Comparison of ENCODE assay signal across 22 cellular contexts in genomic region chr21:44019568-44019958, GRCh38. TPM values are rescaled to one million over a fixed set of nuclear protein-coding genes. Genes with fewer than 3 reads are reported as not detected.
DNase-seq lines count a peak whose midpoint lies in the region; ATAC-seq and TF ChIP-seq lines count a peak whose summit lies in the region.
"Had no signal": no experiment of that assay in that cellular context is flagged by ENCODE, and none has a peak within 500 bp of the region (broad histone marks: within the 10 kb centered on the region; RNA-seq: fewer than 3 reads in every experiment).

No MANE protein-coding gene starts in this region.

- no peaks in the 10 kb centered on the region for H3K36me3 ChIP-seq in MM.1S (replicated peaks; ENCODE audit: insufficient read depth, low read length)
- H3K36me3 ChIP-seq: lower lobe of right lung, spleen, tibial nerve had no signal

- peak overlapping the region; percentile 33 for H3K4me3 Mint-ChIP-seq in T-helper 1 cell treated with Interleukin-12 subunit alpha and Interleukin-12 subunit beta and Interleukin-4 antibody, amounts not matched to agents 30 μg/mL and 1 μg/mL, for 36 hours
- peak overlapping the region; percentile 57 for H3K4me3 Mint-ChIP-seq in CD4-positive, alpha-beta T cell
- H3K4me3 Mint-ChIP-seq in activated T-helper 17 cell treated with anti-CD3 and anti-CD28 coated beads, Interleukin-2, amount 50 U/mL, for 72 hours, result peak overlapping the region; percentile 91
- H3K4me3 Mint-ChIP-seq in naive B cell, result peak overlapping the region in 3 of 8 donors; percentile 6 to 41 (median 15)

- peaks cover 77% of the 10 kb centered on the region for H4K20me1 ChIP-seq in MM.1S (ENCODE audit: insufficient read depth, low read length)

- H3K27ac Mint-ChIP-seq in T-helper 1 cell treated with Interleukin-12 subunit alpha and Interleukin-12 subunit beta and Interleukin-4 antibody, amounts not matched to agents 30 μg/mL and 1 μg/mL, for 36 hours, result no peak overlapping the region
- H3K27ac Mint-ChIP-seq in CD4-positive, alpha-beta T cell, result peak overlapping the region; percentile 81
- peak overlapping the region; percentile 78 for H3K27ac Mint-ChIP-seq in activated T-helper 17 cell treated with anti-CD3 and anti-CD28 coated beads, Interleukin-2, amount 50 U/mL, for 72 hours
- H3K27ac Mint-ChIP-seq in naive B cell, result peak overlapping the region; percentile 28 to 85 (median 59)

- peaks cover 23% of the 10 kb centered on the region for H3K4me1 ChIP-seq in MM.1S (ENCODE audit: low read length)

- no peak overlapping the region for H3K4me2 ChIP-seq in MM.1S (ENCODE audit: low read depth, low read length)
- H3K4me2 ChIP-seq: KMS-11 had no signal

- H3K9me3 Mint-ChIP-seq in T-helper 1 cell treated with Interleukin-12 subunit alpha and Interleukin-12 subunit beta and Interleukin-4 antibody, amounts not matched to agents 30 μg/mL and 1 μg/mL, for 36 hours, result no peaks in the 10 kb centered on the region
- no peaks in the 10 kb centered on the region for H3K9me3 Mint-ChIP-seq in CD4-positive, alpha-beta T cell
- H3K9me3 Mint-ChIP-seq in activated T-helper 17 cell treated with anti-CD3 and anti-CD28 coated beads, Interleukin-2, amount 50 U/mL, for 72 hours, result no peaks in the 10 kb centered on the region
- no peaks in the 10 kb centered on the region for H3K9me3 Mint-ChIP-seq in naive B cell

- no peak overlapping the region for H3K27ac ChIP-seq in CD4-positive, alpha-beta T cell (ENCODE audit: low read depth, low read length)
- no peak overlapping the region for H3K27ac ChIP-seq in MM.1S (ENCODE audit: low read length)
- H3K27ac ChIP-seq: 22Rv1, C4-2B, esophagus muscularis mucosa, tibial nerve had no signal

- H3K27me3 Mint-ChIP-seq in T-helper 1 cell treated with Interleukin-12 subunit alpha and Interleukin-12 subunit beta and Interleukin-4 antibody, amounts not matched to agents 30 μg/mL and 1 μg/mL, for 36 hours (ENCODE audit: low read depth), result no peaks in the 10 kb centered on the region
- no peaks in the 10 kb centered on the region for H3K27me3 Mint-ChIP-seq in CD4-positive, alpha-beta T cell
- H3K27me3 Mint-ChIP-seq in activated T-helper 17 cell treated with anti-CD3 and anti-CD28 coated beads, Interleukin-2, amount 50 U/mL, for 72 hours, result no peaks in the 10 kb centered on the region
- H3K27me3 Mint-ChIP-seq in naive B cell, result no peaks in the 10 kb centered on the region

- TF ChIP-seq CTCF in CD4-positive, alpha-beta T cell (IDR thresholded peaks at IDR 0.05), result no peak
- no peak for TF ChIP-seq CTCF in MM.1S (IDR thresholded peaks at IDR 0.05; ENCODE audit: low read length)

- no peaks in the 10 kb centered on the region for H3K9me2 ChIP-seq in MM.1S (replicated peaks; ENCODE audit: insufficient read depth, low read length)

- POLR2A ChIA-PET in CD4-positive, alpha-beta T cell (lab: Charles Lee), result interaction anchor here (1.0 to 2.4 kb wide), 2 partner anchors 64 to 74 kb away, joined by 3 to 12 read pairs; no protein-coding TSS in a partner anchor

- H3F3A ChIP-seq in MM.1S (ENCODE audit: insufficient read depth, low read length), result peaks cover 24% of the 10 kb centered on the region; the same call in 1 of the 2 replicates

- no peak for ATAC-seq in CD4-positive, alpha-beta T cell (ENCODE audit: poor library complexity)
- no peak for ATAC-seq in activated T-helper 17 cell treated with anti-CD3 and anti-CD28 coated beads, Interleukin-2, amount 50 U/mL, for 72 hours (replicated peaks)
- no peak for ATAC-seq in naive B cell (ENCODE audit: low read depth in 2 of 2)
- ATAC-seq: SK-N-SH treated with all-trans-retinoic acid at 6 μM for 48 hours had no signal

- H3K9me3 ChIP-seq in CD4-positive, alpha-beta T cell (ENCODE audit: control insufficient read depth, low read length), result no peaks in the 10 kb centered on the region
- no peaks in the 10 kb centered on the region for H3K9me3 ChIP-seq in MM.1S (replicated peaks; ENCODE audit: insufficient read depth, low read length)
- H3K9me3 ChIP-seq: esophagus muscularis mucosa, lower lobe of right lung, psoas muscle, spleen, tibial nerve had no signal

- peaks cover 100% of the 10 kb centered on the region for H3K79me2 ChIP-seq in MM.1S (ENCODE audit: low read length)

- H2AFZ ChIP-seq in MM.1S (ENCODE audit: low read length), result no peak overlapping the region

- CTCF ChIA-PET in CD4-positive, alpha-beta T cell (lab: Charles Lee), result interaction anchor here (1.4 kb wide), 1 partner anchor 12 kb away, joined by 5 read pairs; no protein-coding TSS in a partner anchor

- no peak overlapping the region for H3K9ac ChIP-seq in MM.1S (ENCODE audit: low read length)
- H3K9ac ChIP-seq: KMS-11 had no signal

- H3K4me1 Mint-ChIP-seq in T-helper 1 cell treated with Interleukin-12 subunit alpha and Interleukin-12 subunit beta and Interleukin-4 antibody, amounts not matched to agents 30 μg/mL and 1 μg/mL, for 36 hours (ENCODE audit: low read depth), result peaks cover 53% of the 10 kb centered on the region
- H3K4me1 Mint-ChIP-seq in CD4-positive, alpha-beta T cell (ENCODE audit: low read depth), result peaks cover 87% of the 10 kb centered on the region
- H3K4me1 Mint-ChIP-seq in activated T-helper 17 cell treated with anti-CD3 and anti-CD28 coated beads, Interleukin-2, amount 50 U/mL, for 72 hours, result peaks cover 41% of the 10 kb centered on the region
- peaks cover 49 to 96% (median 77%) of the 10 kb centered on the region in 3 donors for H3K4me1 Mint-ChIP-seq in naive B cell

- no peaks in the 10 kb centered on the region for H3K27me3 ChIP-seq in CD4-positive, alpha-beta T cell (ENCODE audit: control insufficient read depth, insufficient read depth, low read length)
- no peaks in the 10 kb centered on the region for H3K27me3 ChIP-seq in MM.1S (replicated peaks; ENCODE audit: insufficient read depth, low read length)
- H3K27me3 ChIP-seq: esophagus muscularis mucosa, spleen, tibial nerve had no signal

- DNase-seq in T-helper 1 cell (no peak), naive B cell (no peak), MM.1S (no peak), NCI-H146 treated with DMSO at 0.1 percent for 48 hours (lab: John Stamatoyannopoulos, UW; ENCODE audit: unreplicated experiment) (no peak), DMS53 (lab: John Stamatoyannopoulos, UW) (no peak)
- DNase-seq in CD4-positive, alpha-beta T cell, result no peak
- DNase-seq: DMS79, glutamatergic neuron, HCEC 1CT, lower lobe of right lung, NCI-H1105, NCI-H524 treated with DMSO at 0.1 percent for 48 hours, psoas muscle, spleen had no signal

- peaks cover 3% of the 10 kb centered on the region for H3K36me3 Mint-ChIP-seq in T-helper 1 cell treated with Interleukin-12 subunit alpha and Interleukin-12 subunit beta and Interleukin-4 antibody, amounts not matched to agents 30 μg/mL and 1 μg/mL, for 36 hours (ENCODE audit: low read depth)
- peaks cover 9% of the 10 kb centered on the region for H3K36me3 Mint-ChIP-seq in CD4-positive, alpha-beta T cell (ENCODE audit: low read depth)
- H3K36me3 Mint-ChIP-seq in activated T-helper 17 cell treated with anti-CD3 and anti-CD28 coated beads, Interleukin-2, amount 50 U/mL, for 72 hours (ENCODE audit: low read depth), result peaks cover 15% of the 10 kb centered on the region
- H3K36me3 Mint-ChIP-seq in naive B cell, result no peaks in the 10 kb centered on the region

- intact Hi-C loops in CD4-positive, alpha-beta T cell (cut with DNase I, micrococcal nuclease), result no loop called here

- H3K4me3 ChIP-seq in MM.1S (ENCODE audit: low read length), result no peak overlapping the region
- H3K4me3 ChIP-seq: esophagus muscularis mucosa, lower lobe of right lung, psoas muscle, spleen, tibial nerve had no signal

RNA-seq across cellular contexts. Expression of gene TRAPPC10, which starts 7.5 kb away (rescaled TPM):
- total RNA-seq in CD4-positive, alpha-beta T cell, result 100 to 1,000 TPM in 1 of 2 experiments, 10 to 100 TPM in 1; 98.1 to 101 TPM
- total RNA-seq in activated T-helper 17 cell treated with anti-CD3 and anti-CD28 coated beads, Interleukin-2, amount 50 U/mL, for 72 hours, result 10 to 100 TPM; 48.5 to 72.8 TPM
- 10 to 100 TPM; 23.9 to 32.2 (median 28.0) TPM for polyA plus RNA-seq in naive B cell (ENCODE audit: low read depth in 6 of 6)
